In the genomic region with DNA sequence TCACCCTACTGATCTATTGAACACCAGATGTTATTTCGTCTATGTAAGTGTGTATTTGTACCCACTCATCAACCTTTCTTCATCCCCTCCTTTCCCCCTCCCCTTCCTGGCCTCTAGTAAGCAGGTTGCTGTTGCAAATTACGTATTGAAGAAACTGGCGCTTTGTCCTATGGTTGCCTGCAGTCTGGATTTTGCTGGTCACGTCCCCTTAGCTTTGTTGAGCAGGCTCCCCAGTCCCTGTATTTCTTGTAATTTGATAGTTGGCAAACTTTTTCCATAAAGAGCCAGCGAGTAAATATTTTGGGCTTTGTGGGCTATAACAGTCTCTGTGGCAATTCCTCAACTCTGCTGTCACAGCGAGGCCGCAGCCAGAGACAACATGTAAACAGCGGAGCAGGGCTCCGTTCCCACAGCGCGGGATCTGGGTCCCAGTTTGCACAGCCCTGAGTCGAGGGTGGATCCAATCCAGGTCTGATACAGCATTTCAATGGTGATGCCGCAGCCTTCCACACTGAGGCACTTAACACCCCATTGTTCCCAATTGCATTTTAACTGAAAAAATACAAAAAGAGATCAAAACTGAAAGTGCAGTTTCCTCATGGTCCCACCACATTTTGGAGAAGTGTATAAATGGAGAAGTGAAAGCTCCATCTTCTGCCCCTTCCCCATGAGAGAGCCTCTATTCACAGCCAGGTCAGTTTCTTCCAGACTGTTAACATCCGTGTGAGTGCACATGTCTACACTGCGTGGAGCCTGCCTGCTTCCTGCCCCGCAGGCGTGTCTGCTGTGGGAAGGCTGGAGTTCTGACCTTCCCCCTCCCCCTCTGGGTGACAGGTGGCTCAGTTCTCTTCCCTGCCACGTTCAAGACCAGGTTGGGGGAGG, we compare ENCODE assay signal across 8 cellular contexts.
A peak's percentile ranks its signal among the peaks of the same experiment; 100 is the strongest.
DNase-seq lines count a peak whose midpoint lies in the region; ATAC-seq and TF ChIP-seq lines count a peak whose summit lies in the region.

No MANE protein-coding gene starts in this region.

- H3K27ac Mint-ChIP-seq in Calu3 (ENCODE audit: unreplicated experiment) (no peak overlapping the region), endothelial cell (ENCODE audit: unreplicated experiment) (no peak overlapping the region)
- no peak overlapping the region for H3K27ac Mint-ChIP-seq in activated T-helper 17 cell treated with anti-CD3 and anti-CD28 coated beads, Interleukin-2, amount 50 U/mL, for 72 hours
- peak overlapping the region; percentile 75 for H3K27ac Mint-ChIP-seq in stimulated activated naive B cell treated with anti-CD40 and anti-IgM and Interleukin-4, amounts not matched to agents 10 μg/mL and 1 μg/mL and 100 μg/mL, for 72 hours

- H3K4me3 Mint-ChIP-seq in Calu3 (ENCODE audit: low read depth, unreplicated experiment) (peak overlapping the region; percentile 62), endothelial cell (ENCODE audit: unreplicated experiment) (no peak overlapping the region)
- H3K4me3 Mint-ChIP-seq in activated T-helper 17 cell treated with anti-CD3 and anti-CD28 coated beads, Interleukin-2, amount 50 U/mL, for 72 hours: peak overlapping the region; percentile 80
- H3K4me3 Mint-ChIP-seq in stimulated activated naive B cell treated with anti-CD40 and anti-IgM and Interleukin-4, amounts not matched to agents 10 μg/mL and 1 μg/mL and 100 μg/mL, for 72 hours: peak overlapping the region; percentile 57 to 81

- no TSS peak for BruUV-seq in Calu3 (replicated peaks; lab: Mats Ljungman, UMichigan)

- H3K27me3 ChIP-seq in HL-60 (ENCODE audit: insufficient read depth, poor library complexity, severe bottlenecking) (no peaks in the 10 kb centered on the region), iPS-20b (ENCODE audit: insufficient read depth, low read length) (peaks cover 43% of the 10 kb centered on the region)

- H3K27me3 Mint-ChIP-seq in Calu3 (ENCODE audit: unreplicated experiment) (peaks cover 88% of the 10 kb centered on the region), endothelial cell (ENCODE audit: unreplicated experiment) (peaks cover 5% of the 10 kb centered on the region)
- peaks cover 14% of the 10 kb centered on the region for H3K27me3 Mint-ChIP-seq in activated T-helper 17 cell treated with anti-CD3 and anti-CD28 coated beads, Interleukin-2, amount 50 U/mL, for 72 hours
- no peaks in the 10 kb centered on the region for H3K27me3 Mint-ChIP-seq in stimulated activated naive B cell treated with anti-CD40 and anti-IgM and Interleukin-4, amounts not matched to agents 10 μg/mL and 1 μg/mL and 100 μg/mL, for 72 hours

- peak overlapping the region; percentile 95 for H3K27ac ChIP-seq in HL-60 (replicated peaks)
- H3K27ac ChIP-seq in iPS-20b (ENCODE audit: low read length): no peak overlapping the region

- no peaks in the 10 kb centered on the region for H3K9me3 Mint-ChIP-seq in Calu3 (ENCODE audit: low read depth, unreplicated experiment)
- H3K9me3 Mint-ChIP-seq in activated T-helper 17 cell treated with anti-CD3 and anti-CD28 coated beads, Interleukin-2, amount 50 U/mL, for 72 hours: no peaks in the 10 kb centered on the region
- H3K9me3 Mint-ChIP-seq in stimulated activated naive B cell treated with anti-CD40 and anti-IgM and Interleukin-4, amounts not matched to agents 10 μg/mL and 1 μg/mL and 100 μg/mL, for 72 hours: peaks cover 0 to 3% of the 10 kb centered on the region in 2 donors
- H3K9me3 Mint-ChIP-seq in endothelial cell (ENCODE audit: unreplicated experiment): no peaks in the 10 kb centered on the region

- CTCF ChIA-PET in Calu3 (lab: Charles Lee): interaction anchor here (0.5 to 2.3 kb wide), 11 partner anchors 9 to 243 kb away, joined by 3 to 15 read pairs (median 7); no protein-coding TSS in a partner anchor

- DNase-seq in Calu3 (no peak), HL-60 (ENCODE audit: low read depth in 1 of 2, low spot score in 1 of 2) (peak; percentile 83 to 84), endothelial cell (ENCODE audit: low spot score) (no peak), NCI-H128 (lab: John Stamatoyannopoulos, UW; ENCODE audit: unreplicated experiment) (no peak), dermis blood vessel endothelial cell (no peak)
- peak; percentile 37 for DNase-seq in stimulated activated naive B cell treated with anti-CD40 and anti-IgM and Interleukin-4, amounts not matched to agents 10 μg/mL and 1 μg/mL and 100 μg/mL, for 72 hours

- peaks cover 10% of the 10 kb centered on the region for H3K4me1 Mint-ChIP-seq in Calu3 (ENCODE audit: low read depth, unreplicated experiment)
- peaks cover 5% of the 10 kb centered on the region for H3K4me1 Mint-ChIP-seq in activated T-helper 17 cell treated with anti-CD3 and anti-CD28 coated beads, Interleukin-2, amount 50 U/mL, for 72 hours
- H3K4me1 Mint-ChIP-seq in stimulated activated naive B cell treated with anti-CD40 and anti-IgM and Interleukin-4, amounts not matched to agents 10 μg/mL and 1 μg/mL and 100 μg/mL, for 72 hours: peaks cover 29 to 30% of the 10 kb centered on the region in 2 donors
- H3K4me1 Mint-ChIP-seq in endothelial cell (ENCODE audit: unreplicated experiment): no peaks in the 10 kb centered on the region

- H3K36me3 Mint-ChIP-seq in Calu3 (ENCODE audit: insufficient read depth, unreplicated experiment) (peaks cover 6% of the 10 kb centered on the region), endothelial cell (ENCODE audit: low read depth, unreplicated experiment) (no peaks in the 10 kb centered on the region)
- no peaks in the 10 kb centered on the region for H3K36me3 Mint-ChIP-seq in activated T-helper 17 cell treated with anti-CD3 and anti-CD28 coated beads, Interleukin-2, amount 50 U/mL, for 72 hours (ENCODE audit: low read depth)
- no peaks in the 10 kb centered on the region for H3K36me3 Mint-ChIP-seq in stimulated activated naive B cell treated with anti-CD40 and anti-IgM and Interleukin-4, amounts not matched to agents 10 μg/mL and 1 μg/mL and 100 μg/mL, for 72 hours

- H3K4me3 ChIP-seq in HL-60 (replicated peaks; ENCODE audit: insufficient read depth, low read length): peak overlapping the region; percentile 9
- H3K4me3 ChIP-seq in iPS-20b (ENCODE audit: low read length): peak overlapping the region; percentile 48

- no peaks in the 10 kb centered on the region for H3K4me1 ChIP-seq in iPS-20b (ENCODE audit: insufficient read depth, low read length)

- no peaks in the 10 kb centered on the region for H3K36me3 ChIP-seq in iPS-20b (ENCODE audit: insufficient read depth, low read depth, low read length)

- no peak for ATAC-seq in activated T-helper 17 cell treated with anti-CD3 and anti-CD28 coated beads, Interleukin-2, amount 50 U/mL, for 72 hours (replicated peaks)
- ATAC-seq in stimulated activated naive B cell treated with anti-CD40 and anti-IgM and Interleukin-4, amounts not matched to agents 10 μg/mL and 1 μg/mL and 100 μg/mL, for 72 hours (replicated peaks): peak; percentile 86 to 87

- H3K9ac ChIP-seq in iPS-20b (ENCODE audit: low read depth, low read length): no peak overlapping the region

- TF ChIP-seq CTCF in Calu3 (IDR thresholded peaks at IDR 0.05; ENCODE audit: unreplicated experiment): no peak
- TF ChIP-seq CTCF in HL-60 (IDR thresholded peaks at IDR 0.05; ENCODE audit: insufficient read depth, low read length): no peak
- TF ChIP-seq CTCF in endothelial cell (IDR thresholded peaks at IDR 0.05; ENCODE audit: unreplicated experiment): no peak

- no peaks in the 10 kb centered on the region for H3K9me3 ChIP-seq in iPS-20b (ENCODE audit: insufficient read depth, low read depth, low read length)

- intact Hi-C loops in Calu3 (cut with micrococcal nuclease; ENCODE audit: unreplicated experiment): loop anchor here (2.0 kb wide), 1 partner anchor 205 kb away; no protein-coding TSS in a partner anchor

Comparison
In these comparisons a context has a peak if more than half of its experiments do, and no peak if none do; other contexts are left out.
1. DNase-seq: peak in HL-60 (2 of 2) and stimulated activated naive B cell treated with anti-CD40 and anti-IgM and Interleukin-4, amounts not matched to agents 10 μg/mL and 1 μg/mL and 100 μg/mL, for 72 hours (single experiment); none in Calu3 (single experiment), endothelial cell (single experiment), NCI-H128 (single experiment) and dermis blood vessel endothelial cell (single experiment).